15 cellular contexts compared by ENCODE assay signal in genomic region chr13:89205856-89206255, GRCh38.
"Had no signal": no experiment of that assay in that cellular context is flagged by ENCODE, and none has a peak within 500 bp of the region (broad histone marks: within the 10 kb centered on the region; RNA-seq: fewer than 3 reads in every experiment).

No MANE protein-coding gene starts in this region.

- H3K27me3 ChIP-seq: brain microvascular endothelial cell, heart right ventricle, neural progenitor cell, ovary, right lobe of liver, spleen, suprapubic skin had no signal

- H3K27ac ChIP-seq: brain microvascular endothelial cell, heart right ventricle, neural progenitor cell, ovary, right lobe of liver, spleen, suprapubic skin had no signal

- H3K4me3 ChIP-seq: heart right ventricle, neural progenitor cell, ovary, right lobe of liver, spleen, suprapubic skin had no signal

- H3K4me1 ChIP-seq: heart right ventricle, neural progenitor cell, right lobe of liver, spleen, suprapubic skin had no signal

- H2AFZ ChIP-seq: neural progenitor cell had no signal

- ATAC-seq: activated CD4-positive, CD25-positive, alpha-beta regulatory T cell treated with anti-CD3 and anti-CD28 coated beads, Interleukin-2, amount 50 U/mL, for 24 hours; heart right ventricle; left lobe of liver; right lobe of liver had no signal

- H3K36me3 ChIP-seq: brain microvascular endothelial cell, heart right ventricle, neural progenitor cell, ovary, right lobe of liver, spleen, suprapubic skin had no signal

- DNase-seq: activated naive CD8-positive, alpha-beta T cell treated with anti-CD3 and anti-CD28 coated beads, Interleukin-2, amount 10 ng/mL, durations not matched to agents 7 days and 5 days; anterior cingulate cortex; brain microvascular endothelial cell; cortex of kidney; effector CD4-positive, alpha-beta T cell; heart right ventricle; islet precursor cell; naive B cell; ovary; right lobe of liver; spleen had no signal
